In genomic region chr14:106269451-106270204, GRCh38 we compare ENCODE assay signal across 30 cellular contexts.
"Had no signal": no experiment of that assay in that cellular context is flagged by ENCODE, and none has a peak within 500 bp of the region (broad histone marks: within the 10 kb centered on the region; RNA-seq: fewer than 3 reads in every experiment).

No MANE protein-coding gene starts in this region.

- H3K4me1 Mint-ChIP-seq: mesothelial cell of epicardium; nephron; neural progenitor cell; stimulated activated effector memory CD8-positive, alpha-beta T cell treated with anti-CD3 and anti-CD28 coated beads, Interleukin-12 subunit alpha, Interleukin-12 subunit beta, amount 100 ng/mL, for 72 hours had no signal

- H3K27me3 ChIP-seq: neural progenitor cell, right atrium auricular region, testis, tibial artery had no signal

- H2AFZ ChIP-seq: neural progenitor cell, parathyroid adenoma had no signal

- H3K27ac Mint-ChIP-seq: effector memory CD8-positive, alpha-beta T cell; immature natural killer cell; mesothelial cell of epicardium; nephron; neural progenitor cell; progenitor cell of endocrine pancreas; stimulated activated effector memory CD8-positive, alpha-beta T cell treated with anti-CD3 and anti-CD28 coated beads, Interleukin-12 subunit alpha, Interleukin-12 subunit beta, amount 100 ng/mL, for 72 hours had no signal

- H3K9me3 ChIP-seq: mucosa of descending colon, right atrium auricular region, testis, tibial artery, upper lobe of right lung, uterus had no signal

- H3K36me3 Mint-ChIP-seq: immature natural killer cell; mesothelial cell of epicardium; naive thymus-derived CD4-positive, alpha-beta T cell; neural progenitor cell; stimulated activated effector memory CD8-positive, alpha-beta T cell treated with anti-CD3 and anti-CD28 coated beads, Interleukin-12 subunit alpha, Interleukin-12 subunit beta, amount 100 ng/mL, for 72 hours had no signal

- H3K36me3 ChIP-seq: neural progenitor cell, right atrium auricular region, tibial artery, upper lobe of right lung, uterus had no signal

- H3K4me3 Mint-ChIP-seq: effector memory CD8-positive, alpha-beta T cell; immature natural killer cell; mesothelial cell of epicardium; naive thymus-derived CD4-positive, alpha-beta T cell; nephron; neural progenitor cell; stimulated activated effector memory CD8-positive, alpha-beta T cell treated with anti-CD3 and anti-CD28 coated beads, Interleukin-12 subunit alpha, Interleukin-12 subunit beta, amount 100 ng/mL, for 72 hours had no signal

- H3K4me1 ChIP-seq: neural progenitor cell, parathyroid adenoma, right atrium auricular region, testis, tibial artery, upper lobe of right lung, uterus had no signal

- H3K9ac ChIP-seq: neural progenitor cell, parathyroid adenoma had no signal

- H3K27ac ChIP-seq: neural progenitor cell, parathyroid adenoma, right atrium auricular region, testis, tibial artery, upper lobe of right lung, uterus had no signal

- DNase-seq: cortex of kidney; effector memory CD8-positive, alpha-beta T cell; erythroblast; hypothalamus; immature natural killer cell; islet precursor cell; kidney glomerular epithelial cell; left colon; mesenchymal stem cell; mucosa of descending colon; naive thymus-derived CD4-positive, alpha-beta T cell; stimulated activated CD4-positive, alpha-beta T cell treated with anti-CD3 and anti-CD28 coated beads, Interleukin-12 subunit alpha, Interleukin-12 subunit beta, amount 100 ng/mL, for 4 hours; stimulated activated CD4-positive, alpha-beta T cell treated with anti-CD3 and anti-CD28 coated beads, Interleukin-1b, Interleukin-23, amount 100 ng/mL, for 48 hours; stimulated activated CD4-positive, alpha-beta T cell treated with anti-CD3 and anti-CD28 coated beads, Interleukin-4, amount 100 ng/mL, for 24 hours; stimulated activated naive CD8-positive, alpha-beta T cell treated with anti-CD3 and anti-CD28 coated beads, Interleukin-15, Interleukin-2, amounts not matched to agents 100 U/mL and 50 U/mL, for 24 hours; substantia nigra; testis; tibial artery; upper lobe of right lung; uterus had no signal

- H3K79me2 ChIP-seq: parathyroid adenoma had no signal

- H3K9me3 Mint-ChIP-seq: effector memory CD8-positive, alpha-beta T cell; immature natural killer cell; naive thymus-derived CD4-positive, alpha-beta T cell; stimulated activated effector memory CD8-positive, alpha-beta T cell treated with anti-CD3 and anti-CD28 coated beads, Interleukin-12 subunit alpha, Interleukin-12 subunit beta, amount 100 ng/mL, for 72 hours had no signal

- H3K4me2 ChIP-seq: neural progenitor cell, smooth muscle cell had no signal

- H3K27me3 Mint-ChIP-seq: progenitor cell of endocrine pancreas had no signal

- H3K4me3 ChIP-seq: lung, mucosa of descending colon, neural progenitor cell, right atrium auricular region, smooth muscle cell, testis, tibial artery, upper lobe of right lung, uterus had no signal

- ATAC-seq: effector memory CD8-positive, alpha-beta T cell; left colon; mucosa of descending colon; naive thymus-derived CD4-positive, alpha-beta T cell; sciatic nerve; stimulated activated effector memory CD8-positive, alpha-beta T cell treated with anti-CD3 and anti-CD28 coated beads, Interleukin-12 subunit alpha, Interleukin-12 subunit beta, amount 100 ng/mL, for 72 hours; stimulated activated naive CD8-positive, alpha-beta T cell treated with anti-CD3 and anti-CD28 coated beads, Interleukin-15, Interleukin-2, amounts not matched to agents 100 U/mL and 50 U/mL, for 24 hours had no signal
